Comparison of ENCODE assay signal across 2 cellular contexts in the genomic region with DNA sequence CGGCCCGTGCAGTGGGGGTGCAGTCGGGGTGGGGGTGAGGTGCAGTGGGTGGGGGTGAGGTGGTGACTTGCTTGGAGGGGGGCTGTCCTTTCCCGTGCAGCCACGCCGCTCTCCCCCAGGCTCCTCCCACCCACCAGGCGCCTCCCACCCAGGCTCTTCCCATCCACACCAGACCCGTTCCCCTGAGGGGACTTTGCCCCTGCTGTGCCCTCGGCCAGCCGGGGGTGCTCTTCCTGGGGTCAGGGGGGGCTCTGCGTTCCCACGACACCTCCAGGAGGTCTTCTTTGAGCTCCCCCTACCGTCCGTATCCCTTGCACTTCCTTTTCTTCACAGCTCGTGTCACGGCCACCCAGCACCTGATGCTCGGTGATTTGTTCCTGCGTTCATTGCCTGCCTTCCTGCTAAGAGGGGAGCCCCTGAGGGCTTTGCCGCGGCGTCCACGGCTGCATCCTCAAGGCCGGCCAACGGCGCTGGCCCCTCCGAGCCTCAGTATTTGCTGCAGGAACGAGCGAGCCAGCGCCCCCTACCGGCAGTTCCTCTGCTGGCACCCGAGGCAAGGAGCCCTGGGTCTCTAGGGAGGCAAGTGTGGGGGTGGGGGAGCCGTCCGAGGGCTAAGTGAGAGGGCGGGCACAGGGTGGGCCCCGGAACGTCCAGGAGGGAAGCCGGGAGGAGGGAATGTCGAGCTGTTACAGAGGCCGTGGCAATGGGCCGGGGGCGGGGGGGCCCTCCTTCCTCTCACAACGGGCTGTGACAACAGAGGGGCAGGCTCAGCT.
A peak's percentile ranks its signal among the peaks of the same experiment; 100 is the strongest.
TF ChIP-seq lines count a peak whose summit lies in the region.

No MANE protein-coding gene starts in this region.

TF ChIP-seq in HEK293, 187 proteins besides CTCF, POLR2A, EP300 and RAD21 (continued from another document and continues in another):
- TF ChIP-seq PRDM2 (tag by site-specific recombination; IDR thresholded peaks at IDR 0.05; ENCODE audit: borderline replicate concordance) (no peak), REPIN1 (tag by site-specific recombination; IDR thresholded peaks at IDR 0.05; ENCODE audit: low read depth) (peak; percentile 86; the same call in 1 of the 2 replicates), ZNF530 (tag by site-specific recombination; IDR thresholded peaks at IDR 0.05; ENCODE audit: low read depth) (no peak), HOXD13 (CRISPR knock-in tag; IDR thresholded peaks at IDR 0.05; ENCODE audit: borderline replicate concordance) (no peak), ZNF362 (tag by site-specific recombination; IDR thresholded peaks at IDR 0.05) (no peak), SETDB1 (IDR thresholded peaks at IDR 0.05; ENCODE audit: insufficient read length, low read length) (no peak), KLF7 (tag by site-specific recombination; IDR thresholded peaks at IDR 0.05; ENCODE audit: borderline replicate concordance) (no peak), ZNF654 (tag by site-specific recombination; IDR thresholded peaks at IDR 0.05; ENCODE audit: low read depth) (no peak)
- TF ChIP-seq, protein P1, sequence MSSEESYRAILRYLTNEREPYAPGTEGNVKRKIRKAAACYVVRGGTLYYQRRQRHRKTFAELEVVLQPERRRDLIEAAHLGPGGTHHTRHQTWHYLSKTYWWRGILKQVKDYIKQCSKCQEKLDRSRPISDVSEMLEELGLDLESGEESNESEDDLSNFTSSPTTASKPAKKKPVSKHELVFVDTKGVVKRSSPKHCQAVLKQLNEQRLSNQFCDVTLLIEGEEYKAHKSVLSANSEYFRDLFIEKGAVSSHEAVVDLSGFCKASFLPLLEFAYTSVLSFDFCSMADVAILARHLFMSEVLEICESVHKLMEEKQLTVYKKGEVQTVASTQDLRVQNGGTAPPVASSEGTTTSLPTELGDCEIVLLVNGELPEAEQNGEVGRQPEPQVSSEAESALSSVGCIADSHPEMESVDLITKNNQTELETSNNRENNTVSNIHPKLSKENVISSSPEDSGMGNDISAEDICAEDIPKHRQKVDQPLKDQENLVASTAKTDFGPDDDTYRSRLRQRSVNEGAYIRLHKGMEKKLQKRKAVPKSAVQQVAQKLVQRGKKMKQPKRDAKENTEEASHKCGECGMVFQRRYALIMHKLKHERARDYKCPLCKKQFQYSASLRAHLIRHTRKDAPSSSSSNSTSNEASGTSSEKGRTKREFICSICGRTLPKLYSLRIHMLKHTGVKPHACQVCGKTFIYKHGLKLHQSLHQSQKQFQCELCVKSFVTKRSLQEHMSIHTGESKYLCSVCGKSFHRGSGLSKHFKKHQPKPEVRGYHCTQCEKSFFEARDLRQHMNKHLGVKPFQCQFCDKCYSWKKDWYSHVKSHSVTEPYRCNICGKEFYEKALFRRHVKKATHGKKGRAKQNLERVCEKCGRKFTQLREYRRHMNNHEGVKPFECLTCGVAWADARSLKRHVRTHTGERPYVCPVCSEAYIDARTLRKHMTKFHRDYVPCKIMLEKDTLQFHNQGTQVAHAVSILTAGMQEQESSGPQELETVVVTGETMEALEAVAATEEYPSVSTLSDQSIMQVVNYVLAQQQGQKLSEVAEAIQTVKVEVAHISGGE (tag by site-specific recombination; conservative IDR thresholded peaks at IDR 0.05; ENCODE audit: low read depth) = no peak; the same call in 1 of the 2 replicates

TF ChIP-seq in PFSK-1, 5 proteins besides CTCF, POLR2A, EP300 and RAD21 (continued from another document):
- no peak for TF ChIP-seq SIN3A (IDR thresholded peaks at IDR 0.05; ENCODE audit: borderline replicate concordance, insufficient read depth, low read length)
